Comparison of ENCODE assay signal across 8 cellular contexts in the genomic region with DNA sequence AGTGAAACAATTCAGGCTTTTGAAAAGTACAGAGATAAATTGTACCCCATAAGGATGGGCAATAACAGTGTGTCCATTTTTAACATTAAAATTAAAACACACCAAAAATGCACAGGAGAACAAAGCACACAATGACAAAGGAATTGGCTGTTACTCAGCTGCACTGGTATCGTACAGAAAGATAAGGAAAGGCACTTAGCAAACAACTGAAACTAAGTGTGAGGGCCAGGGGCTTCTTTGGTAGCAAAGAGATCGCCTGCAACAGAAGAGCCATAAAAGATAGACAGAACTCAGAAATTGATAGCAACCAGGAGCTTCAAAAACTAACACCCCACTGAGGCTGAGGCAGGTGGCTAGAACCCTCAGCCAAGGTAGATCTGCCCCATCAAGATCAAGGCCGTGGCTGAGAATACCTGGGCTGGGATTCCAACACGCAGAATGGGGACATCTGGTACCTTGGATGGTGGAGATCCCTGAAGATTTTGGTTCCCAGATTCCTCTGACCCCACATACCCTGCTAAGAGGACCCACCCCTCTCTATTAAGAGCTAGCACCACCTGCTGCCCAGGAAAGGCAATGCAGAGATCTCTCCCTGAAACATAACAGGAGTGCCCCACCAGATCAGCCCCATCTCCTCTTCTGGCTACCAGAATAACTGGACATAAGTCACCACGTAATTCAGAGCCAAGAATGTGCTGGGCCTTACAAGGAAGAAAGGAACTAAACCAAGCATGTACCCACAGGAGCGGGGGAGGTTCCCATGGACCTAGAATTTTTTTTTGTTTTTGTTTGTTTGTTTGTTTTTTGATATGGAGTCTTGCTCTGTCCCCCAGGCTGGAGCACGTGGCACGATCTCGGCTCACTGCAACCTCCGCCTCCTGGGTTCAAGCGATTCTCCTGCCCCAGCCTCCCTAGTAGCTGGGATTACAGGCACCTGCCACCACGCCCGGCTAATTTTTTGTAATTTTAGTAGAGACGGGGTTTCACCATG. TPM values are rescaled to one million over a fixed set of nuclear protein-coding genes. Genes with fewer than 3 reads are reported as not detected.
DNase-seq lines count a peak whose midpoint lies in the region; ATAC-seq, FAIRE-seq and TF ChIP-seq lines count a peak whose summit lies in the region.

No MANE protein-coding gene starts in this region.

- no peak overlapping the region for H3K4me3 ChIP-seq in AG10803 (ENCODE audit: low read length)

- peak; percentile 56 for DNase-seq in AG10803 (ENCODE audit: low read depth)
- no peak for DNase-seq in GM12892 (ENCODE audit: insufficient read length)
- peak; percentile 91 for DNase-seq in NCI-H82 (lab: John Stamatoyannopoulos, UW)
- peak; percentile 64 for DNase-seq in activated T-cell treated with anti-CD3 and anti-CD28 coated beads, Interleukin-2, amount 50 U/mL, for 24 hours
- peak; percentile 65 for DNase-seq in germinal center (ENCODE audit: low spot score)
- DNase-seq in stimulated activated CD4-positive, alpha-beta T cell treated with anti-CD3 and anti-CD28 coated beads, Interleukin-12 subunit alpha, Interleukin-12 subunit beta, amount 100 ng/mL, for 48 hours (ENCODE audit: low read depth in 2 of 3, low spot score in 1 of 3), result peak in 2 of 3 donors; percentile 28 to 46

- peak; percentile 80 for TF ChIP-seq CTCF in AG10803 (conservative IDR thresholded peaks at IDR 0.05; ENCODE audit: low read length)

- H3K4me1 Mint-ChIP-seq in activated T-cell treated with anti-CD3 and anti-CD28 coated beads, Interleukin-2, amount 50 U/mL, for 24 hours (ENCODE audit: low read depth), result peaks cover 25% of the 10 kb centered on the region

- no peaks in the 10 kb centered on the region for H3K9me3 Mint-ChIP-seq in activated T-cell treated with anti-CD3 and anti-CD28 coated beads, Interleukin-2, amount 50 U/mL, for 24 hours

- H3K4me3 Mint-ChIP-seq in activated T-cell treated with anti-CD3 and anti-CD28 coated beads, Interleukin-2, amount 50 U/mL, for 24 hours, result no peak overlapping the region

- FAIRE-seq in GM12892 (lab: Jason Lieb, UNC), result peak; percentile 66

- no peak for TF ChIP-seq POLR2A in GM12892 (IDR thresholded peaks at IDR 0.05; ENCODE audit: low read depth, low read length)

- H3K27ac Mint-ChIP-seq in activated T-cell treated with anti-CD3 and anti-CD28 coated beads, Interleukin-2, amount 50 U/mL, for 24 hours, result no peak overlapping the region

- H3K27me3 Mint-ChIP-seq in activated T-cell treated with anti-CD3 and anti-CD28 coated beads, Interleukin-2, amount 50 U/mL, for 24 hours, result no peaks in the 10 kb centered on the region

- no peaks in the 10 kb centered on the region for H3K36me3 Mint-ChIP-seq in activated T-cell treated with anti-CD3 and anti-CD28 coated beads, Interleukin-2, amount 50 U/mL, for 24 hours (ENCODE audit: low read depth)

- ATAC-seq in GM18909 (IDR thresholded peaks at IDR 0.05; ENCODE audit: poor library complexity, unreplicated experiment) (no peak), HG03571 (IDR thresholded peaks at IDR 0.05; ENCODE audit: unreplicated experiment) (no peak)

RNA-seq across cellular contexts. Expression of a gene that starts 16.2 kb away (rescaled TPM):
- 70.9 TPM for polyA plus RNA-seq in GM12892 (2012; ENCODE audit: missing spikeins)
